8 cellular contexts compared by ENCODE assay signal in genomic region chr11:64856382-64857227, GRCh38. TPM values are rescaled to one million over a fixed set of nuclear protein-coding genes. Genes with fewer than 3 reads are reported as not detected.
A peak's percentile ranks its signal among the peaks of the same experiment; 100 is the strongest.
DNase-seq lines count a peak whose midpoint lies in the region; ATAC-seq and TF ChIP-seq lines count a peak whose summit lies in the region.

No MANE protein-coding gene starts in this region.

- 83% methylated on average over 20 of the region's 20 CpGs for WGBS in thymus

- intact Hi-C loops in lower lobe of right lung (cut with DNase I), result no loop called here

- peak overlapping the region; percentile 95 for H3K27ac Mint-ChIP-seq in central memory CD8-positive, alpha-beta T cell (ENCODE audit: low read depth)

- H3K27ac ChIP-seq in SJSA1 (peak overlapping the region; percentile 87), lower lobe of right lung (peak overlapping the region; percentile 84), thymus (ENCODE audit: low read depth) (peak overlapping the region; percentile 70)

- TF ChIP-seq POLR2A in GM19193 (IDR thresholded peaks at IDR 0.05; ENCODE audit: extremely low read depth, insufficient read depth, insufficient read length), result peak; percentile 23

- peaks cover 62% of the 10 kb centered on the region for H3K4me1 ChIP-seq in SJSA1 (replicated peaks)
- H3K4me1 ChIP-seq in lower lobe of right lung, result peaks cover 100% of the 10 kb centered on the region
- H3K4me1 ChIP-seq in thymus (ENCODE audit: control insufficient read depth, insufficient read depth, low read length), result peaks cover 59% of the 10 kb centered on the region

- H3K4me3 Mint-ChIP-seq in central memory CD8-positive, alpha-beta T cell, result peak overlapping the region; percentile 68

- peaks cover 69% of the 10 kb centered on the region for H3K4me1 Mint-ChIP-seq in central memory CD8-positive, alpha-beta T cell

- H3K9me3 Mint-ChIP-seq in central memory CD8-positive, alpha-beta T cell, result no peaks in the 10 kb centered on the region

- H3K4me3 ChIP-seq in SJSA1, result no peak overlapping the region
- peak overlapping the region; percentile 0 for H3K4me3 ChIP-seq in lower lobe of right lung
- H3K4me3 ChIP-seq in thymus (ENCODE audit: low read length), result no peak overlapping the region

- no peaks in the 10 kb centered on the region for H3K9me3 ChIP-seq in SJSA1 (replicated peaks)
- no peaks in the 10 kb centered on the region for H3K9me3 ChIP-seq in lower lobe of right lung
- H3K9me3 ChIP-seq in thymus (ENCODE audit: control insufficient read depth), result no peaks in the 10 kb centered on the region

- H3K27me3 ChIP-seq in SJSA1 (replicated peaks) (no peaks in the 10 kb centered on the region), lower lobe of right lung (ENCODE audit: low read depth) (no peaks in the 10 kb centered on the region), thymus (ENCODE audit: control insufficient read depth, insufficient read depth) (no peaks in the 10 kb centered on the region)

- peaks cover 73% of the 10 kb centered on the region for H3K36me3 ChIP-seq in SJSA1
- peaks cover 49% of the 10 kb centered on the region for H3K36me3 ChIP-seq in lower lobe of right lung
- H3K36me3 ChIP-seq in thymus (ENCODE audit: control insufficient read depth, insufficient read depth), result peaks cover 47% of the 10 kb centered on the region

- H3K27me3 Mint-ChIP-seq in central memory CD8-positive, alpha-beta T cell, result no peaks in the 10 kb centered on the region

- no peak for TF ChIP-seq CTCF in lower lobe of right lung (IDR thresholded peaks at IDR 0.05)

- H3K36me3 Mint-ChIP-seq in central memory CD8-positive, alpha-beta T cell (ENCODE audit: insufficient read depth), result peaks cover 69% of the 10 kb centered on the region

- peak; percentile 87 to 96 for DNase-seq in SJSA1 (ENCODE audit: low read depth in 1 of 2, low spot score in 2 of 2)
- no peak for DNase-seq in central memory CD8-positive, alpha-beta T cell (ENCODE audit: low spot score in 2 of 2)
- peak; percentile 86 for DNase-seq in lower lobe of right lung
- DNase-seq in NCI-H1417 treated with DMSO at 0.1 percent for 48 hours (lab: John Stamatoyannopoulos, UW), result no peak
- no peak for DNase-seq in NCI-H2171 treated with DMSO at 0.1 percent for 48 hours (lab: John Stamatoyannopoulos, UW)
- no peak for DNase-seq in NAMALWA (ENCODE audit: low spot score)

- ATAC-seq in central memory CD8-positive, alpha-beta T cell (replicated peaks; ENCODE audit: extremely low read depth, poor library complexity, severe bottlenecking), result no peak
- ATAC-seq in lower lobe of right lung, result peak; percentile 72 to 79

RNA-seq across cellular contexts. Expression of gene CDC42BPG, which starts 12.2 kb away (rescaled TPM):
- total RNA-seq in SJSA1 (2014; rRNA removed; shearing (Covaris generic)), result 0.03 TPM in 1 of 2 replicates, not detected in the other
- 16.3 TPM for total RNA-seq in lower lobe of right lung
- 7.4 TPM for polyA plus RNA-seq in thymus

RNA-seq across cellular contexts. Expression of gene EHD1, which starts 21.8 kb away (rescaled TPM):
- 75.2 and 85.7 TPM in 2 replicates for total RNA-seq in SJSA1 (2014; rRNA removed; shearing (Covaris generic))
- 73.4 TPM for total RNA-seq in lower lobe of right lung
- polyA plus RNA-seq in thymus, result 32.3 TPM

RNA-seq across cellular contexts. Expression of gene MEN1, which starts 46.3 kb away (rescaled TPM):
- 13.8 and 22.0 TPM in 2 replicates for total RNA-seq in SJSA1 (2014; rRNA removed; shearing (Covaris generic))
- 22.7 TPM for total RNA-seq in lower lobe of right lung
- polyA plus RNA-seq in thymus, result 33.4 TPM

RNA-seq across cellular contexts. Expression of gene MAP4K2, which starts 53.6 kb away (rescaled TPM):
- 19.2 and 22.9 TPM in 2 replicates for total RNA-seq in SJSA1 (2014; rRNA removed; shearing (Covaris generic))
- 29.1 TPM for total RNA-seq in lower lobe of right lung
- polyA plus RNA-seq in thymus, result 37.6 TPM

Comparison
In these comparisons a context has a peak if more than half of its experiments do, and no peak if none do; other contexts are left out.
1. DNase-seq: peak in SJSA1 (2 of 2) and lower lobe of right lung (single experiment); none in central memory CD8-positive, alpha-beta T cell (0 of 2), NCI-H1417 treated with DMSO at 0.1 percent for 48 hours (single experiment), NCI-H2171 treated with DMSO at 0.1 percent for 48 hours (single experiment) and NAMALWA (single experiment).
2. RNA of gene CDC42BPG, which starts 12.2 kb away (total RNA-seq): 16.3 TPM in lower lobe of right lung (single experiment); 0.03 TPM in SJSA1; every median in the first group is over 10 times any median in the second.
3. Peak in every context shown above with its lines, with median percentiles within 50 percentile points of each other: H3K27ac ChIP-seq.